ENCODE assay signal across 2 cellular contexts in the genomic region with DNA sequence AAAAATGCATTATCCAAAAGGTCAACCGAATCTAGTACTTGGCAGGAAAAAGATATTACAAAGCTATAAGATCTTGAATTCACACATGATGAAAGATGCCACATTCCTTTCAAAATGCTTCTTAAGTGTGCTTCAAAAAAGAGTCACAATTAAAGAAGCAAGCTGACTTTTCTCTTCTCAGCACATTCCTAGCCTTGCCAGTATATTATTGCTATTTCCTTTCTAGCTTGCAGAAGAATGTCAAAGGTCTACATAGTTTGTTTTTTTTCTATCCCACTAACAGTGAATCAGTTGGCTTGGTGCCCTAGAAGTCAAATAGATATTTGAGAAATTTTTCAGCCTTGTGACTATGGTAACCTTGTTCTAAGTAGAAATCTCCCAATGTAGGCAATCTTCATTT.
TF ChIP-seq lines count a peak whose summit lies in the region.

No MANE protein-coding gene starts in this region.

TF ChIP-seq in liver, 16 proteins besides CTCF, POLR2A, EP300 and RAD21:
- TF ChIP-seq, protein P1, sequence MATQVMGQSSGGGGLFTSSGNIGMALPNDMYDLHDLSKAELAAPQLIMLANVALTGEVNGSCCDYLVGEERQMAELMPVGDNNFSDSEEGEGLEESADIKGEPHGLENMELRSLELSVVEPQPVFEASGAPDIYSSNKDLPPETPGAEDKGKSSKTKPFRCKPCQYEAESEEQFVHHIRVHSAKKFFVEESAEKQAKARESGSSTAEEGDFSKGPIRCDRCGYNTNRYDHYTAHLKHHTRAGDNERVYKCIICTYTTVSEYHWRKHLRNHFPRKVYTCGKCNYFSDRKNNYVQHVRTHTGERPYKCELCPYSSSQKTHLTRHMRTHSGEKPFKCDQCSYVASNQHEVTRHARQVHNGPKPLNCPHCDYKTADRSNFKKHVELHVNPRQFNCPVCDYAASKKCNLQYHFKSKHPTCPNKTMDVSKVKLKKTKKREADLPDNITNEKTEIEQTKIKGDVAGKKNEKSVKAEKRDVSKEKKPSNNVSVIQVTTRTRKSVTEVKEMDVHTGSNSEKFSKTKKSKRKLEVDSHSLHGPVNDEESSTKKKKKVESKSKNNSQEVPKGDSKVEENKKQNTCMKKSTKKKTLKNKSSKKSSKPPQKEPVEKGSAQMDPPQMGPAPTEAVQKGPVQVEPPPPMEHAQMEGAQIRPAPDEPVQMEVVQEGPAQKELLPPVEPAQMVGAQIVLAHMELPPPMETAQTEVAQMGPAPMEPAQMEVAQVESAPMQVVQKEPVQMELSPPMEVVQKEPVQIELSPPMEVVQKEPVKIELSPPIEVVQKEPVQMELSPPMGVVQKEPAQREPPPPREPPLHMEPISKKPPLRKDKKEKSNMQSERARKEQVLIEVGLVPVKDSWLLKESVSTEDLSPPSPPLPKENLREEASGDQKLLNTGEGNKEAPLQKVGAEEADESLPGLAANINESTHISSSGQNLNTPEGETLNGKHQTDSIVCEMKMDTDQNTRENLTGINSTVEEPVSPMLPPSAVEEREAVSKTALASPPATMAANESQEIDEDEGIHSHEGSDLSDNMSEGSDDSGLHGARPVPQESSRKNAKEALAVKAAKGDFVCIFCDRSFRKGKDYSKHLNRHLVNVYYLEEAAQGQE (IDR thresholded peaks at IDR 0.05) = no peak
- TF ChIP-seq NR2F2 (IDR thresholded peaks at IDR 0.05) = peak; percentile 73

TF ChIP-seq in HepG2, 621 proteins besides CTCF, POLR2A, EP300 and RAD21 (continued from another document):
- TF ChIP-seq SETDB1 (CRISPR knock-in tag; IDR thresholded peaks at IDR 0.05; ENCODE audit: borderline replicate concordance) = no peak
- TF ChIP-seq HMG20B (CRISPR knock-in tag; conservative IDR thresholded peaks at IDR 0.05) = no peak
- no peak for TF ChIP-seq SRSF4 (IDR thresholded peaks at IDR 0.05; ENCODE audit: low read depth, low read length, poor library complexity, severe bottlenecking)
- TF ChIP-seq XBP1 (CRISPR knock-in tag; IDR thresholded peaks at IDR 0.05) = no peak
- TF ChIP-seq, protein P2, sequence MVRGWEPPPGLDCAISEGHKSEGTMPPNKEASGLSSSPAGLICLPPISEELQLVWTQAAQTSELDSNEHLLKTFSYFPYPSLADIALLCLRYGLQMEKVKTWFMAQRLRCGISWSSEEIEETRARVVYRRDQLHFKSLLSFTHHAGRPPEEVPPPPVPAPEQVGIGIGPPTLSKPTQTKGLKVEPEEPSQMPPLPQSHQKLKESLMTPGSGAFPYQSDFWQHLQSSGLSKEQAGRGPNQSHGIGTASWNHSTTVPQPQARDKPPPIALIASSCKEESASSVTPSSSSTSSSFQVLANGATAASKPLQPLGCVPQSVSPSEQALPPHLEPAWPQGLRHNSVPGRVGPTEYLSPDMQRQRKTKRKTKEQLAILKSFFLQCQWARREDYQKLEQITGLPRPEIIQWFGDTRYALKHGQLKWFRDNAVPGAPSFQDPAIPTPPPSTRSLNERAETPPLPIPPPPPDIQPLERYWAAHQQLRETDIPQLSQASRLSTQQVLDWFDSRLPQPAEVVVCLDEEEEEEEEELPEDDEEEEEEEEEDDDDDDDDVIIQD (CRISPR knock-in tag; IDR thresholded peaks at IDR 0.05; ENCODE audit: low read depth) = no peak
- no peak for TF ChIP-seq YEATS4 (CRISPR knock-in tag; IDR thresholded peaks at IDR 0.05; ENCODE audit: borderline replicate concordance)
- TF ChIP-seq ZNF367 (CRISPR knock-in tag; IDR thresholded peaks at IDR 0.05; ENCODE audit: borderline replicate concordance) = no peak
- TF ChIP-seq, protein P3, sequence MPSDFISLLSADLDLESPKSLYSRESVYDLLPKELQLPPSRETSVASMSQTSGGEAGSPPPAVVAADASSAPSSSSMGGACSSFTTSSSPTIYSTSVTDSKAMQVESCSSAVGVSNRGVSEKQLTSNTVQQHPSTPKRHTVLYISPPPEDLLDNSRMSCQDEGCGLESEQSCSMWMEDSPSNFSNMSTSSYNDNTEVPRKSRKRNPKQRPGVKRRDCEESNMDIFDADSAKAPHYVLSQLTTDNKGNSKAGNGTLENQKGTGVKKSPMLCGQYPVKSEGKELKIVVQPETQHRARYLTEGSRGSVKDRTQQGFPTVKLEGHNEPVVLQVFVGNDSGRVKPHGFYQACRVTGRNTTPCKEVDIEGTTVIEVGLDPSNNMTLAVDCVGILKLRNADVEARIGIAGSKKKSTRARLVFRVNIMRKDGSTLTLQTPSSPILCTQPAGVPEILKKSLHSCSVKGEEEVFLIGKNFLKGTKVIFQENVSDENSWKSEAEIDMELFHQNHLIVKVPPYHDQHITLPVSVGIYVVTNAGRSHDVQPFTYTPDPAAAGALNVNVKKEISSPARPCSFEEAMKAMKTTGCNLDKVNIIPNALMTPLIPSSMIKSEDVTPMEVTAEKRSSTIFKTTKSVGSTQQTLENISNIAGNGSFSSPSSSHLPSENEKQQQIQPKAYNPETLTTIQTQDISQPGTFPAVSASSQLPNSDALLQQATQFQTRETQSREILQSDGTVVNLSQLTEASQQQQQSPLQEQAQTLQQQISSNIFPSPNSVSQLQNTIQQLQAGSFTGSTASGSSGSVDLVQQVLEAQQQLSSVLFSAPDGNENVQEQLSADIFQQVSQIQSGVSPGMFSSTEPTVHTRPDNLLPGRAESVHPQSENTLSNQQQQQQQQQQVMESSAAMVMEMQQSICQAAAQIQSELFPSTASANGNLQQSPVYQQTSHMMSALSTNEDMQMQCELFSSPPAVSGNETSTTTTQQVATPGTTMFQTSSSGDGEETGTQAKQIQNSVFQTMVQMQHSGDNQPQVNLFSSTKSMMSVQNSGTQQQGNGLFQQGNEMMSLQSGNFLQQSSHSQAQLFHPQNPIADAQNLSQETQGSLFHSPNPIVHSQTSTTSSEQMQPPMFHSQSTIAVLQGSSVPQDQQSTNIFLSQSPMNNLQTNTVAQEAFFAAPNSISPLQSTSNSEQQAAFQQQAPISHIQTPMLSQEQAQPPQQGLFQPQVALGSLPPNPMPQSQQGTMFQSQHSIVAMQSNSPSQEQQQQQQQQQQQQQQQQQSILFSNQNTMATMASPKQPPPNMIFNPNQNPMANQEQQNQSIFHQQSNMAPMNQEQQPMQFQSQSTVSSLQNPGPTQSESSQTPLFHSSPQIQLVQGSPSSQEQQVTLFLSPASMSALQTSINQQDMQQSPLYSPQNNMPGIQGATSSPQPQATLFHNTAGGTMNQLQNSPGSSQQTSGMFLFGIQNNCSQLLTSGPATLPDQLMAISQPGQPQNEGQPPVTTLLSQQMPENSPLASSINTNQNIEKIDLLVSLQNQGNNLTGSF (CRISPR knock-in tag; IDR thresholded peaks at IDR 0.05) = no peak
